ENCODE assay signal across 18 cellular contexts in genomic region chr18:8825729-8826375, GRCh38.
DNase-seq lines count a peak whose midpoint lies in the region; ATAC-seq, FAIRE-seq and TF ChIP-seq lines count a peak whose summit lies in the region.
"Had no signal": no experiment of that assay in that cellular context is flagged by ENCODE, and none has a peak within 500 bp of the region (broad histone marks: within the 10 kb centered on the region; RNA-seq: fewer than 3 reads in every experiment).

No MANE protein-coding gene starts in this region.

- FAIRE-seq in endothelial cell of umbilical vein (lab: Jason Lieb, UNC) = no peak
- FAIRE-seq: GM12878, GM19239 had no signal

- no peak overlapping the region for H3K27ac ChIP-seq in mammary epithelial cell (ENCODE audit: insufficient read depth, low read depth, low read length)
- H3K27ac ChIP-seq in breast epithelium = no peak overlapping the region
- H3K27ac ChIP-seq in BLaER1 treated with 17β-estradiol and CSF1 and Interleukin-3, amounts not matched to agents 10 nM and 100 nM = peak overlapping the region in 7 of 11 experiments; percentile 22 to 87 (median 78); a peak in 13 of 22 replicates
- H3K27ac ChIP-seq in endothelial cell of umbilical vein (ENCODE audit: insufficient read depth, low read depth, low read length) = no peak overlapping the region
- peak overlapping the region; percentile 33 for H3K27ac ChIP-seq in thymus (ENCODE audit: low read depth)
- H3K27ac ChIP-seq: GM23248 had no signal

- no peak overlapping the region for H3K4me2 ChIP-seq in mammary epithelial cell (ENCODE audit: insufficient read depth, low read depth, low read length)
- peak overlapping the region in 8 of 11 experiments; percentile 16 to 90 (median 82); a peak in 15 of 22 replicates for H3K4me2 ChIP-seq in BLaER1 treated with 17β-estradiol and CSF1 and Interleukin-3, amounts not matched to agents 10 nM and 100 nM
- H3K4me2 ChIP-seq in endothelial cell of umbilical vein (ENCODE audit: insufficient read depth, low read length) = no peak overlapping the region

- H3K4me3 ChIP-seq in mammary epithelial cell (replicated peaks in 1 of 3; ENCODE audit: insufficient read depth in 1 of 3, low read depth in 2 of 3, low read length in 3 of 3) (no peak overlapping the region), breast epithelium (no peak overlapping the region), endothelial cell of umbilical vein (replicated peaks in 1 of 3; ENCODE audit: insufficient read depth in 1 of 3, low read depth in 1 of 3, low read length in 3 of 3) (no peak overlapping the region), thymus (ENCODE audit: low read length) (no peak overlapping the region)
- no peak overlapping the region for H3K4me3 ChIP-seq in BLaER1 treated with 17β-estradiol and CSF1 and Interleukin-3, amounts not matched to agents 10 nM and 100 nM
- H3K4me3 ChIP-seq: GM12878, GM23248, HAP-1 had no signal

- CTCF ChIA-PET in mammary epithelial cell (lab: Charles Lee; ENCODE audit: low non-redundant PET) = no interaction called here
- CTCF ChIA-PET in endothelial cell of umbilical vein (lab: Charles Lee) = interaction anchor here (0.8 to 1.4 kb wide), 3 partner anchors 31 to 158 kb away, joined by 3 read pairs; no protein-coding TSS in a partner anchor

- no peaks in the 10 kb centered on the region for H4K20me1 ChIP-seq in mammary epithelial cell (ENCODE audit: insufficient read depth, low read length)
- peaks cover 0 to 32% (median 0%) of the 10 kb centered on the region in 11 experiments; a peak in 3 of 22 replicates for H4K20me1 ChIP-seq in BLaER1 treated with 17β-estradiol and CSF1 and Interleukin-3, amounts not matched to agents 10 nM and 100 nM
- no peaks in the 10 kb centered on the region for H4K20me1 ChIP-seq in endothelial cell of umbilical vein (replicated peaks; ENCODE audit: control insufficient read depth, extremely low read depth, insufficient read depth, low read length)

- no peak overlapping the region for H3K4me3 Mint-ChIP-seq in stimulated activated naive B cell treated with anti-CD40 and anti-IgM and Interleukin-4, amounts not matched to agents 10 μg/mL and 1 μg/mL and 100 μg/mL, for 72 hours
- H3K4me3 Mint-ChIP-seq: CD14-positive monocyte; CD4-positive, alpha-beta memory T cell had no signal

- H3K79me2 ChIP-seq in mammary epithelial cell (ENCODE audit: insufficient read depth, low read length) = no peaks in the 10 kb centered on the region
- H3K79me2 ChIP-seq in endothelial cell of umbilical vein (ENCODE audit: control insufficient read depth, insufficient read depth, low read length) = no peaks in the 10 kb centered on the region

- H3K4me1 ChIP-seq in mammary epithelial cell (ENCODE audit: insufficient read depth, low read length) (no peaks in the 10 kb centered on the region), breast epithelium (no peaks in the 10 kb centered on the region), endothelial cell of umbilical vein (ENCODE audit: control insufficient read depth, extremely low read depth, insufficient read depth, low read length) (no peaks in the 10 kb centered on the region), thymus (ENCODE audit: control insufficient read depth, insufficient read depth, low read length) (no peaks in the 10 kb centered on the region)
- peaks cover 15 to 80% (median 70%) of the 10 kb centered on the region in 10 experiments for H3K4me1 ChIP-seq in BLaER1 treated with 17β-estradiol and CSF1 and Interleukin-3, amounts not matched to agents 10 nM and 100 nM
- H3K4me1 ChIP-seq: BE2C had no signal

- POLR2A ChIA-PET in endothelial cell of umbilical vein (lab: Charles Lee) = no interaction called here

- WGBS in mammary epithelial cell (ENCODE audit: low coverage, missing lambda C conversion rate) = 92% methylated on average over 8 of the region's 20 CpGs
- 93% methylated on average over 20 of the region's 20 CpGs for WGBS in thymus

- peaks cover 1 to 3% of the 10 kb centered on the region in 2 donors for H3K36me3 Mint-ChIP-seq in stimulated activated naive B cell treated with anti-CD40 and anti-IgM and Interleukin-4, amounts not matched to agents 10 μg/mL and 1 μg/mL and 100 μg/mL, for 72 hours
- H3K36me3 Mint-ChIP-seq: CD14-positive monocyte; CD4-positive, alpha-beta memory T cell had no signal

- DNase-seq in mammary epithelial cell (no peak), breast epithelium (ENCODE audit: low spot score in 2 of 2) (no peak), endothelial cell of umbilical vein (ENCODE audit: low read depth, low spot score) (no peak), NCI-H1105 treated with DMSO at 0.1 percent for 48 hours (lab: John Stamatoyannopoulos, UW) (no peak), germinal center (ENCODE audit: low spot score) (no peak)
- DNase-seq in stimulated activated naive B cell treated with anti-CD40 and anti-IgM and Interleukin-4, amounts not matched to agents 10 μg/mL and 1 μg/mL and 100 μg/mL, for 72 hours = no peak
- DNase-seq: BE2C; CD4-positive, alpha-beta memory T cell; DMS53; DND-41; EL; GM23248 had no signal

- H3K27ac Mint-ChIP-seq in stimulated activated naive B cell treated with anti-CD40 and anti-IgM and Interleukin-4, amounts not matched to agents 10 μg/mL and 1 μg/mL and 100 μg/mL, for 72 hours = no peak overlapping the region
- H3K27ac Mint-ChIP-seq: CD14-positive monocyte had no signal

- H3K27me3 Mint-ChIP-seq in stimulated activated naive B cell treated with anti-CD40 and anti-IgM and Interleukin-4, amounts not matched to agents 10 μg/mL and 1 μg/mL and 100 μg/mL, for 72 hours = no peaks in the 10 kb centered on the region

- H3K27me3 ChIP-seq in mammary epithelial cell (ENCODE audit: insufficient read depth, low read length) (no peaks in the 10 kb centered on the region), breast epithelium (no peaks in the 10 kb centered on the region), endothelial cell of umbilical vein (ENCODE audit: control insufficient read depth in 2 of 2, insufficient read depth in 2 of 2, low read length in 2 of 2) (no peaks in the 10 kb centered on the region), thymus (ENCODE audit: control insufficient read depth, insufficient read depth) (no peaks in the 10 kb centered on the region)
- H3K27me3 ChIP-seq in BLaER1 treated with 17β-estradiol and CSF1 and Interleukin-3, amounts not matched to agents 10 nM and 100 nM = no peaks in the 10 kb centered on the region
- H3K27me3 ChIP-seq: BE2C had no signal

- TF ChIP-seq CTCF in mammary epithelial cell (conservative IDR thresholded peaks at IDR 0.05 in 1 of 2, IDR thresholded peaks at IDR 0.05 in 1 of 2; ENCODE audit: extremely low read depth in 1 of 2, insufficient read depth in 1 of 2, low read depth in 1 of 2, low read length in 2 of 2) (no peak), breast epithelium (IDR thresholded peaks at IDR 0.05) (no peak), endothelial cell of umbilical vein (IDR thresholded peaks at IDR 0.05; ENCODE audit: extremely low read depth in 1 of 2, insufficient read depth in 1 of 2, low read depth in 1 of 2, low read length in 2 of 2) (no peak)

- H3K9me3 ChIP-seq in mammary epithelial cell (replicated peaks; ENCODE audit: insufficient read depth, low read length) (no peaks in the 10 kb centered on the region), breast epithelium (no peaks in the 10 kb centered on the region), endothelial cell of umbilical vein (replicated peaks; ENCODE audit: control insufficient read depth, insufficient read depth, low read length) (no peaks in the 10 kb centered on the region), thymus (ENCODE audit: control insufficient read depth) (no peaks in the 10 kb centered on the region)
- H3K9me3 ChIP-seq in BLaER1 treated with 17β-estradiol and CSF1 and Interleukin-3, amounts not matched to agents 10 nM and 100 nM (replicated peaks in 1 of 11) = no peaks in the 10 kb centered on the region
- H3K9me3 ChIP-seq: BE2C, HAP-1 had no signal

- dilution Hi-C loops in mammary epithelial cell (cut with HindIII; ENCODE audit: low sequenced_read_pairs) = no loop called here
- dilution Hi-C loops in endothelial cell of umbilical vein (cut with MboI; ENCODE audit: extremely low pct_ligation_motif_present, low sequenced_read_pairs) = no loop called here

- no peak for TF ChIP-seq POLR2A in breast epithelium (IDR thresholded peaks at IDR 0.05)
- no peak for TF ChIP-seq POLR2A in endothelial cell of umbilical vein (IDR thresholded peaks at IDR 0.05; ENCODE audit: low read depth, low read length)

- H3K36me3 ChIP-seq in mammary epithelial cell (ENCODE audit: insufficient read depth, low read length) (peaks cover 19% of the 10 kb centered on the region), breast epithelium (no peaks in the 10 kb centered on the region), endothelial cell of umbilical vein (ENCODE audit: control insufficient read depth in 2 of 2, extremely low read depth in 1 of 2, insufficient read depth in 2 of 2, low read length in 2 of 2) (peaks cover 5 to 9% of the 10 kb centered on the region in 2 experiments), thymus (ENCODE audit: control insufficient read depth, insufficient read depth) (no peaks in the 10 kb centered on the region)
- H3K36me3 ChIP-seq in BLaER1 treated with 17β-estradiol and CSF1 and Interleukin-3, amounts not matched to agents 10 nM and 100 nM = peaks cover 0 to 100% (median 65%) of the 10 kb centered on the region in 11 experiments; a peak in 18 of 22 replicates
- H3K36me3 ChIP-seq: HAP-1 had no signal

- BruUV-seq in mammary epithelial cell (replicated peaks; lab: Mats Ljungman, UMichigan) = TSS peak; percentile 20
- TSS peak; percentile 44 for BruUV-seq in endothelial cell of umbilical vein (replicated peaks; lab: Mats Ljungman, UMichigan)

- H3K9me3 Mint-ChIP-seq in stimulated activated naive B cell treated with anti-CD40 and anti-IgM and Interleukin-4, amounts not matched to agents 10 μg/mL and 1 μg/mL and 100 μg/mL, for 72 hours = no peaks in the 10 kb centered on the region
- H3K9me3 Mint-ChIP-seq: CD4-positive, alpha-beta memory T cell had no signal

- H3K4me1 Mint-ChIP-seq in stimulated activated naive B cell treated with anti-CD40 and anti-IgM and Interleukin-4, amounts not matched to agents 10 μg/mL and 1 μg/mL and 100 μg/mL, for 72 hours = peaks cover 4 to 6% of the 10 kb centered on the region in 2 donors

- H3K9ac ChIP-seq in mammary epithelial cell (ENCODE audit: insufficient read depth, low read length) = no peak overlapping the region
- peak overlapping the region in 2 of 11 experiments; percentile 21 to 33; a peak in 1 of 22 replicates for H3K9ac ChIP-seq in BLaER1 treated with 17β-estradiol and CSF1 and Interleukin-3, amounts not matched to agents 10 nM and 100 nM
- H3K9ac ChIP-seq in endothelial cell of umbilical vein (replicated peaks; ENCODE audit: extremely low read depth, insufficient read depth, low read length) = no peak overlapping the region
- H3K9ac ChIP-seq: GM23248 had no signal

- intact Hi-C loops in mammary epithelial cell (cut with micrococcal nuclease) (no loop called here), breast epithelium (cut with DNase I; ENCODE audit: low total_unique reads) (loop anchor here (10.0 kb wide), 1 partner anchor 139 kb away; no protein-coding TSS in a partner anchor), endothelial cell of umbilical vein (cut with micrococcal nuclease) (no loop called here)

- H2AFZ ChIP-seq in mammary epithelial cell (ENCODE audit: low read depth, low read length) = no peak overlapping the region
- H2AFZ ChIP-seq in endothelial cell of umbilical vein (ENCODE audit: low read depth, low read length) = no peak overlapping the region
- H2AFZ ChIP-seq: GM23248 had no signal

- in situ Hi-C loops in mammary epithelial cell (cut with MboI; ENCODE audit: low sequenced_read_pairs in 2 of 2) = no loop called here

- no peak for ATAC-seq in stimulated activated naive B cell treated with anti-CD40 and anti-IgM and Interleukin-4, amounts not matched to agents 10 μg/mL and 1 μg/mL and 100 μg/mL, for 72 hours (replicated peaks)
- ATAC-seq: GM12878 had no signal

- no peaks in the 10 kb centered on the region for H3K9me1 ChIP-seq in endothelial cell of umbilical vein (replicated peaks; ENCODE audit: control insufficient read depth, extremely low read depth, insufficient read depth, low read length)

Comparison
In these comparisons a context has a peak if more than half of its experiments do, and no peak if none do; other contexts are left out.
1. H3K27ac ChIP-seq: peak in BLaER1 treated with 17β-estradiol and CSF1 and Interleukin-3, amounts not matched to agents 10 nM and 100 nM (7 of 11) and thymus (single experiment); none in mammary epithelial cell (single experiment), breast epithelium (0 of 2) and endothelial cell of umbilical vein (single experiment).
2. H3K4me2 ChIP-seq: peak in BLaER1 treated with 17β-estradiol and CSF1 and Interleukin-3, amounts not matched to agents 10 nM and 100 nM (8 of 11); none in mammary epithelial cell (single experiment) and endothelial cell of umbilical vein (single experiment).